ENCODE assay signal across 8 cellular contexts in the genomic region with DNA sequence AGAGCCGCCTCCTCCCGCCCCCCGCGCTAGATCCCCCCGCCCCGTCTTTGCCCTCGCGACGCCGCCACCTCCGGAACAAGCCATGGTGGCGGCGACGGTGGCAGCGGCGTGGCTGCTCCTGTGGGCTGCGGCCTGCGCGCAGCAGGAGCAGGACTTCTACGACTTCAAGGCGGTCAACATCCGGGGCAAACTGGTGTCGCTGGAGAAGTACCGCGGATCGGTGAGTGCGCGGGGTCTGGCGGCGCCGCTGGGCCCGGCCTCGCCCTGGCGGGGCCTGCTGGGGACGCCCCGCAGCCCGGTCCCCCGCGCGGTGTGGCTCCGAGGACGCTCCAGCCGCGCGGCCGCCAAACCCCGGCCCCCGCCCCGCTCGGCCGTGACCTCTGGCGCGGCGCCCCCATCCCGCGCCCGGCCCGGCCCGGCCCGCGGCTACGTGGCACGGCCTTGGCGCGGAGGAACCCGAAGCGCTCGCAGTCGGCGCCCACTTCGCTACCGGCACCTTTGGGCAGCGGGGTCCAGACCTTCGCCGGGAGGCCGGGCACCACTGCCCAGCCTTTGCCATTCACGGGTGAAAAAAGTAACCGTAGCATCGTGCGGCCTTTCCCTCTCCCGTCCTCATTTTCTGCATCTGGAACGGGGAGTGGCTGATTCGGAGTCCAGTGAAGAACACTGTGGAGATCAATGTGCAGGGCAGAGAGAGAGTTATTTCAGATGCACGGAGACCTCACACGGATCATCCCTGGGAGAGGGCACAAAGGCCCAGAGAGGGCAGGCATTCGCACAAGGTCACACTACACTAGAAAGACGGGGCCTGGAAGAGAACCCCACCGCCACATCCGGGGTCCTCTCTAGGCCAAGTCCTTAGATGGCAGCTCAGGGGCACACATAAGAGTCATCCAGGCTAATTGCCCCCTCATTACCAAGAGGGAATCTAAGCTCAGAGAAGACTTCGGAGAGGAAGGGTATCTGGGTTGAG. TPM values are rescaled to one million over a fixed set of nuclear protein-coding genes. Genes with fewer than 3 reads are reported as not detected.
DNase-seq lines count a peak whose midpoint lies in the region; ATAC-seq and TF ChIP-seq lines count a peak whose summit lies in the region.

GPX7 (plus strand) TSS at position 44 of the 973 bp plus-strand sequence; CDS start at position 83, 39 bp downstream.

- H3K27ac ChIP-seq in ACC112 (ENCODE audit: low read depth, low read length) (peak within 1 kb of the TSS; percentile 40), GM23338 (ENCODE audit: low read depth) (no peak within 1 kb of the TSS), body of pancreas (peak within 1 kb of the TSS; percentile 40 to 62 (median 54)), iPS-20b (ENCODE audit: low read length) (no peak within 1 kb of the TSS)

- H3K27me3 Mint-ChIP-seq in GM23338 (ENCODE audit: insufficient read depth, low read depth, poor library complexity) = peaks cover 38% of the 10 kb centered on the region

- H3K4me2 ChIP-seq in GM23338 = peak within 1 kb of the TSS; percentile 92
- H3K4me2 ChIP-seq in skeletal muscle satellite cell (ENCODE audit: low read length) = peak within 1 kb of the TSS; percentile 84

- H2AFZ ChIP-seq in ACC112 (ENCODE audit: low read length, unreplicated experiment) (peak within 1 kb of the TSS; percentile 94), GM23338 (peak within 1 kb of the TSS; percentile 100)

- H3K9me3 ChIP-seq in body of pancreas (no peaks in the 10 kb centered on the region), iPS-20b (ENCODE audit: insufficient read depth, low read depth, low read length) (no peaks in the 10 kb centered on the region), skeletal muscle satellite cell (replicated peaks; ENCODE audit: low read length) (no peaks in the 10 kb centered on the region)

- H3K79me2 ChIP-seq in ACC112 (ENCODE audit: control insufficient read depth, insufficient read depth, low read length, unreplicated experiment) (peaks cover 20% of the 10 kb centered on the region), GM23338 (replicated peaks; ENCODE audit: insufficient read depth) (no peaks in the 10 kb centered on the region)

- H3K9me3 Mint-ChIP-seq in GM23338 = peaks cover 3% of the 10 kb centered on the region; the same call in 1 of the 3 replicates

- peak; percentile 11 to 51 (median 37) for TF ChIP-seq POLR2A in body of pancreas (IDR thresholded peaks at IDR 0.05)

- peak within 1 kb of the TSS; percentile 60; the same call in 1 of the 2 replicates for H3K9ac ChIP-seq in iPS-20b (ENCODE audit: low read depth, low read length)
- peak within 1 kb of the TSS; percentile 86 for H3K9ac ChIP-seq in skeletal muscle satellite cell (ENCODE audit: low read depth, low read length)

- H3K4me1 Mint-ChIP-seq in GM23338 = peaks cover 10% of the 10 kb centered on the region

- no peak for TF ChIP-seq CTCF in GM23338 (conservative IDR thresholded peaks at IDR 0.05; ENCODE audit: low read depth in 2 of 2)
- no peak for TF ChIP-seq CTCF in body of pancreas (IDR thresholded peaks at IDR 0.05)

- WGBS in body of pancreas, 2 donors = 4 to 47% methylated on average over 8 to 81 of the region's 90 CpGs

- peak within 1 kb of the TSS; percentile 88 for H3K4me3 ChIP-seq in ACC112 (ENCODE audit: low read depth, low read length)
- H3K4me3 ChIP-seq in GM23338 = peak within 1 kb of the TSS; percentile 66
- H3K4me3 ChIP-seq in body of pancreas = peak within 1 kb of the TSS; percentile 26 to 50
- peak within 1 kb of the TSS; percentile 66 for H3K4me3 ChIP-seq in iPS-20b (ENCODE audit: low read length)
- peak within 1 kb of the TSS; percentile 75 for H3K4me3 ChIP-seq in skeletal muscle satellite cell (ENCODE audit: low read length)

- H3K36me3 Mint-ChIP-seq in GM23338 (ENCODE audit: low read depth) = peaks cover 2% of the 10 kb centered on the region; the same call in 2 of the 3 replicates

- DNase-seq in GM23338 (ENCODE audit: low spot score) (peak; percentile 77), T-helper 22 cell (ENCODE audit: low read depth) (peak; percentile 40), body of pancreas (peak; percentile 53 to 66 (median 58)), NCI-H1694 (lab: John Stamatoyannopoulos, UW) (no peak), NCI-H226 (no peak)

- H4K20me1 ChIP-seq in GM23338 (replicated peaks; ENCODE audit: insufficient read depth) = no peaks in the 10 kb centered on the region; the same call in 1 of the 2 replicates

- no peaks in the 10 kb centered on the region for H3K27me3 ChIP-seq in ACC112 (ENCODE audit: insufficient read depth, low read length)
- H3K27me3 ChIP-seq in GM23338 (ENCODE audit: insufficient read depth) = peaks cover 45% of the 10 kb centered on the region
- no peaks in the 10 kb centered on the region for H3K27me3 ChIP-seq in body of pancreas
- peaks cover 40% of the 10 kb centered on the region for H3K27me3 ChIP-seq in iPS-20b (ENCODE audit: insufficient read depth, low read length)
- H3K27me3 ChIP-seq in skeletal muscle satellite cell (ENCODE audit: control insufficient read depth, insufficient read depth, low read length) = no peaks in the 10 kb centered on the region

- H3K36me3 ChIP-seq in ACC112 (ENCODE audit: insufficient read depth, low read length) (peaks cover 3% of the 10 kb centered on the region; the same call in 1 of the 2 replicates), GM23338 (ENCODE audit: insufficient read depth) (no peaks in the 10 kb centered on the region), body of pancreas (replicated peaks in 1 of 2; ENCODE audit: insufficient read depth in 1 of 2, low read depth in 2 of 2) (no peaks in the 10 kb centered on the region), iPS-20b (ENCODE audit: insufficient read depth, low read depth, low read length) (no peaks in the 10 kb centered on the region), skeletal muscle satellite cell (ENCODE audit: insufficient read depth, low read length) (peaks cover 11% of the 10 kb centered on the region)

- no peaks in the 10 kb centered on the region for H3K9me2 ChIP-seq in GM23338 (ENCODE audit: insufficient read depth)

- no peak within 1 kb of the TSS for H3K27ac Mint-ChIP-seq in GM23338

- H3F3A ChIP-seq in GM23338 (replicated peaks; ENCODE audit: low read depth) = no peaks in the 10 kb centered on the region; the same call in 1 of the 2 replicates

- H3K4me3 Mint-ChIP-seq in GM23338 = peak within 1 kb of the TSS; percentile 74

- peak; percentile 65 for ATAC-seq in GM23338
- ATAC-seq in body of pancreas = peak; percentile 74

- H3K4me1 ChIP-seq in ACC112 (ENCODE audit: control insufficient read depth, insufficient read depth, low read length, unreplicated experiment) = peaks cover 18% of the 10 kb centered on the region
- 0 out of 2 replicates have a peak, but pooled peaks cover 10% of the 10 kb centered on the region for H3K4me1 ChIP-seq in GM23338 (ENCODE audit: insufficient read depth)
- peaks cover 29% of the 10 kb centered on the region for H3K4me1 ChIP-seq in body of pancreas
- no peaks in the 10 kb centered on the region for H3K4me1 ChIP-seq in iPS-20b (ENCODE audit: insufficient read depth, low read length)
- peaks cover 36% of the 10 kb centered on the region for H3K4me1 ChIP-seq in skeletal muscle satellite cell (ENCODE audit: control insufficient read depth, insufficient read depth, low read length)

- intact Hi-C loops in body of pancreas (cut with DNase I) = no loop called here

TF ChIP-seq in GM23338, 12 proteins besides CTCF, POLR2A, EP300 and RAD21:
- TF ChIP-seq EZH2 (IDR thresholded peaks at IDR 0.05; ENCODE audit: low read depth, unreplicated experiment) (peak; percentile 52), POLR2AphosphoS5 (IDR thresholded peaks at IDR 0.05; ENCODE audit: low read depth) (peak; percentile 49; the same call in 1 of the 2 replicates), ETS1 (IDR thresholded peaks at IDR 0.05) (no peak)

RNA-seq across cellular contexts. Expression of gene GPX7, which starts in this region (rescaled TPM):
- total RNA-seq in GM23338 (2014; rRNA removed; shearing (Covaris generic)) = 19.8 and 20.9 TPM in 2 replicates
- polyA plus RNA-seq in GM23338 (2016; fragmentation: Nextera tagmentation; extraction: Ambion mirVana) = 10.4 and 12.8 TPM in 2 replicates
- total RNA-seq in body of pancreas = 10 to 100 TPM in 1 of 2 donors, 1 to 10 TPM in 1; 9.6 to 22.1 TPM
- 19.5 and 34.9 TPM in 2 replicates for total RNA-seq in skeletal muscle satellite cell (2012; rRNA removed)

Comparison
In these comparisons a context has a peak if more than half of its experiments do, and no peak if none do; other contexts are left out.
1. H3K27ac ChIP-seq: peak in ACC112 (single experiment) and body of pancreas (4 of 4); none in GM23338 (single experiment) and iPS-20b (single experiment).
2. H3K4me3 ChIP-seq: peak in every context shown above with its lines; median percentile 88 in ACC112; 75 in skeletal muscle satellite cell; 66 in GM23338; 66 in iPS-20b; 38 in body of pancreas.
3. DNase-seq: peak in GM23338 (single experiment), T-helper 22 cell (single experiment) and body of pancreas (4 of 4); none in NCI-H1694 (single experiment) and NCI-H226 (single experiment).